ENCODE assay signal across 8 cellular contexts in the genomic region with DNA sequence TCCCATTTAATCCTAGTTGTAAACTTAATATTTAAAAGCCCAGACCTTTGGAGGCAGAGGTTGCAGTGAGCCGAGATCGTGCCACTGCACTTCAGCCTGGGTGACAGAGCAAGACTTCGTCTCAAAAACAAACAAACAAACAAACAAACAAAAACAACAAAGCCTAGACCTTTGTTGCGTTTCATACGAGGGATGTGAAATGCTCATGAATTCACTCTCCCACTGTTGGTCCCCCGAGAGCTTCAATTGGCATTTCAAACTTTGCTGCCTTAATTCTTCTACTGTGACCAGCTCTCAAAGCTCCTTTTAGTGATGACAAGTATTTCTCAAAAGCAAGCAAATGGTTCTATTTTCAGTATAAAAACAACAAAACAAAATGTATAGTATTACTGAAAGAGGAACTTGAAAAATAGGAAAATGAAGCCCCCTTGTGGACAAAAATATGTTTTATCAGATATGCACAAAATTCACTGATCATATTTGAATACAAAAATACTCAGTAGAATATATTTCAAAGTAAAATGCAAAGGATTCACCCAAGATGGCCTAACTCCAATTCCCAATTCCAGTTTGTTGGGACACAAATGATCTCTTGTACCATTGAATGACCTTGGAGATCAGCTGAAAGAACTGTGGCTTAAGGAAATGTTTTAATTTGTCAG.
DNase-seq lines count a peak whose midpoint lies in the region; ATAC-seq and TF ChIP-seq lines count a peak whose summit lies in the region.

No MANE protein-coding gene starts in this region.

- H3K27me3 ChIP-seq in mammary epithelial cell (ENCODE audit: insufficient read depth, low read length), result no peaks in the 10 kb centered on the region
- H3K27me3 ChIP-seq in left lung, result no peaks in the 10 kb centered on the region

- H3K36me3 ChIP-seq in mammary epithelial cell (ENCODE audit: insufficient read depth, low read length) (no peaks in the 10 kb centered on the region), left lung (no peaks in the 10 kb centered on the region)

- 65% methylated on average over 6 of the region's 6 CpGs for WGBS in mammary epithelial cell (ENCODE audit: low coverage, missing lambda C conversion rate)

- no peaks in the 10 kb centered on the region for H3K79me2 ChIP-seq in mammary epithelial cell (ENCODE audit: insufficient read depth, low read length)

- dilution Hi-C loops in mammary epithelial cell (cut with HindIII; ENCODE audit: low sequenced_read_pairs), result no loop called here

- H3K4me3 ChIP-seq in mammary epithelial cell (replicated peaks in 1 of 3; ENCODE audit: insufficient read depth in 1 of 3, low read depth in 2 of 3, low read length in 3 of 3) (no peak overlapping the region), left lung (peak overlapping the region in 1 of 2 donors; percentile 2)

- H3K4me1 ChIP-seq in mammary epithelial cell (ENCODE audit: insufficient read depth, low read length) (peaks cover 6% of the 10 kb centered on the region), left lung (peaks cover 0 to 12% of the 10 kb centered on the region in 2 donors)

- intact Hi-C loops in mammary epithelial cell (cut with micrococcal nuclease), result loop anchor here (1.0 to 10.0 kb wide), 5 partner anchors 22 to 328 kb away; a partner anchor contains a TSS
- intact Hi-C loops in left lung (cut with DNase I), result loop anchor here (5.0 to 10.0 kb wide), 2 partner anchors 328 to 330 kb away; a partner anchor contains a TSS

- H3K4me2 ChIP-seq in mammary epithelial cell (ENCODE audit: insufficient read depth, low read depth, low read length), result no peak overlapping the region

- CTCF ChIA-PET in mammary epithelial cell (lab: Charles Lee; ENCODE audit: low non-redundant PET), result interaction anchor here (0.5 to 1.7 kb wide), 3 partner anchors 277 to 330 kb away, joined by 4 to 32 read pairs (median 15); no protein-coding TSS in a partner anchor

- H3K27ac ChIP-seq in mammary epithelial cell (ENCODE audit: insufficient read depth, low read depth, low read length) (no peak overlapping the region), left lung (peak overlapping the region in 1 of 2 donors; percentile 26)

- H4K20me1 ChIP-seq in mammary epithelial cell (ENCODE audit: insufficient read depth, low read length), result no peaks in the 10 kb centered on the region

- in situ Hi-C loops in mammary epithelial cell (cut with MboI; ENCODE audit: low sequenced_read_pairs in 2 of 2), result loop anchor here (5.0 to 10.0 kb wide), 3 partner anchors 90 to 328 kb away; a partner anchor contains a TSS

- no peak overlapping the region for H3K9ac ChIP-seq in mammary epithelial cell (ENCODE audit: insufficient read depth, low read length)

- ATAC-seq in left lung (peak; percentile 54), HG03159 (IDR thresholded peaks at IDR 0.05; ENCODE audit: unreplicated experiment) (no peak), HG03521 (IDR thresholded peaks at IDR 0.05; ENCODE audit: unreplicated experiment) (no peak)

- peak; percentile 24 to 43 for TF ChIP-seq CTCF in mammary epithelial cell (conservative IDR thresholded peaks at IDR 0.05 in 1 of 2, IDR thresholded peaks at IDR 0.05 in 1 of 2; ENCODE audit: extremely low read depth in 1 of 2, insufficient read depth in 1 of 2, low read depth in 1 of 2, low read length in 2 of 2)
- peak; percentile 70 to 71 for TF ChIP-seq CTCF in left lung (IDR thresholded peaks at IDR 0.05)

- no peaks in the 10 kb centered on the region for H3K9me3 ChIP-seq in mammary epithelial cell (replicated peaks; ENCODE audit: insufficient read depth, low read length)
- H3K9me3 ChIP-seq in left lung, result no peaks in the 10 kb centered on the region

- no peak overlapping the region for H2AFZ ChIP-seq in mammary epithelial cell (ENCODE audit: low read depth, low read length)

- BruUV-seq in mammary epithelial cell (replicated peaks; lab: Mats Ljungman, UMichigan), result no TSS peak

- peak; percentile 80 for DNase-seq in NOMO-1 treated with DMSO at 0.1 percent for 48 hours (lab: John Stamatoyannopoulos, UW; ENCODE audit: unreplicated experiment)
- DNase-seq in NOMO-1 treated with dmso at 0.1 percent for 144 hours (lab: John Stamatoyannopoulos, UW; ENCODE audit: unreplicated experiment), result no peak
- peak; percentile 35 for DNase-seq in NCI-H2227 (lab: John Stamatoyannopoulos, UW; ENCODE audit: unreplicated experiment)
- peak; percentile 8 for DNase-seq in mammary epithelial cell
- no peak for DNase-seq in left lung
- DNase-seq in superior temporal gyrus (ENCODE audit: extremely low spot score), result peak; percentile 90

Comparison
In these comparisons a context has a peak if more than half of its experiments do, and no peak if none do; other contexts are left out.
1. DNase-seq: peak in NOMO-1 treated with DMSO at 0.1 percent for 48 hours (single experiment), NCI-H2227 (single experiment), mammary epithelial cell (single experiment) and superior temporal gyrus (single experiment); none in NOMO-1 treated with dmso at 0.1 percent for 144 hours (single experiment) and left lung (0 of 2).